ENCODE assay signal across 25 cellular contexts in genomic region chr10:9205558-9205957, GRCh38.
"Had no signal": no experiment of that assay in that cellular context is flagged by ENCODE, and none has a peak within 500 bp of the region (broad histone marks: within the 10 kb centered on the region; RNA-seq: fewer than 3 reads in every experiment).

No MANE protein-coding gene starts in this region.

- H3K27ac ChIP-seq: coronary artery, dorsolateral prefrontal cortex, epithelial cell of prostate, esophagus muscularis mucosa, esophagus squamous epithelium, foreskin keratinocyte, gastrocnemius medialis, gastroesophageal sphincter, heart left ventricle, heart right ventricle, hepatocyte had no signal

- ATAC-seq: effector memory CD8-positive, alpha-beta T cell; esophagus mucosa; foreskin keratinocyte; gastrocnemius medialis; gastroesophageal sphincter; heart left ventricle; heart right ventricle had no signal

- H3K36me3 ChIP-seq: esophagus muscularis mucosa, esophagus squamous epithelium, gastrocnemius medialis, gastroesophageal sphincter, heart left ventricle, heart right ventricle had no signal

- H2AFZ ChIP-seq: hepatocyte had no signal

- H3K9me3 ChIP-seq: esophagus muscularis mucosa, esophagus squamous epithelium, gastrocnemius medialis, gastroesophageal sphincter, heart left ventricle, heart right ventricle had no signal

- H3K4me1 ChIP-seq: esophagus squamous epithelium, foreskin keratinocyte, gastrocnemius medialis, gastroesophageal sphincter, heart left ventricle, heart right ventricle had no signal

- H3K27me3 ChIP-seq: foreskin keratinocyte, hepatocyte had no signal

- H3K4me2 ChIP-seq: hepatocyte had no signal

- DNase-seq: cortex of kidney; dermis blood vessel endothelial cell; dorsolateral prefrontal cortex; effector CD4-positive, alpha-beta T cell; effector CD8-positive, alpha-beta T cell; effector memory CD4-positive, alpha-beta T cell; effector memory CD8-positive, alpha-beta T cell; endodermal cell; erythroblast; esophagus squamous epithelium; foreskin fibroblast; foreskin keratinocyte; foreskin melanocyte; gastrocnemius medialis; glutamatergic neuron; head of caudate nucleus; heart left ventricle; heart right ventricle; hippocampal formation had no signal

- H3K4me3 ChIP-seq: coronary artery, dorsolateral prefrontal cortex, esophagus muscularis mucosa, esophagus squamous epithelium, gastrocnemius medialis, gastroesophageal sphincter, heart left ventricle, heart right ventricle, hepatocyte had no signal

- H3K79me2 ChIP-seq: hepatocyte had no signal
